Comparison of ENCODE assay signal across 28 cellular contexts in the genomic region with DNA sequence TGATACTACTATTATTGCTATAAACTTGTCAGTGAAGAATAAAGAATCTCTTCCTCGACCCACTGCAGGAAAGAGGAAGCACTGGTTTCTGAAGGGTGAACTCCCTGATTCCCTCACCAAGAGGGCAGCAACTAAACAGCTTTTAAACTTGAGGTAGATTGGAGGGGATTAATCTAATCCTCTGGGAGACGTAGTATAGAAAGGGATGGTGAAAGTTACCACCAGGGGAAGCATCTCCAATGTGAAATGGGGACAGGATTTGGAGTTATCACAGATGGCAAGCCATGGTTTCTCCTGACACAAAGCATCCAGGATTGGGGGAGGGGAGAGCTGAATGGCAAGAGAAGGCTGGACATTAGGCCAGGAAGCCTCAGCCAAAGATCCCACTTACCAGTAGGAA.
"Had no signal": no experiment of that assay in that cellular context is flagged by ENCODE, and none has a peak within 500 bp of the region (broad histone marks: within the 10 kb centered on the region; RNA-seq: fewer than 3 reads in every experiment).

No MANE protein-coding gene starts in this region.

- H3K4me3 ChIP-seq: adrenal gland, body of pancreas, breast epithelium had no signal

- DNase-seq: activated CD4-positive, alpha-beta T cell treated with anti-CD3 and anti-CD28 coated beads for 36 hours; activated CD4-positive, alpha-beta T cell treated with anti-CD3 and anti-CD28 coated beads, Interleukin-2, amount 10 ng/mL, durations not matched to agents 7 days and 5 days; activated CD4-positive, alpha-beta T cell treated with anti-CD3 and anti-CD28 coated beads, Interleukin-2, amount 50 U/mL, for 48 hours; activated CD8-positive, alpha-beta T cell treated with anti-CD3 and anti-CD28 coated beads, Interleukin-2, amount 10 ng/mL, durations not matched to agents 7 days and 5 days; activated gamma-delta T cell; activated naive CD4-positive, alpha-beta T cell treated with anti-CD3 and anti-CD28 coated beads for 36 hours; activated T-cell treated with anti-CD3 and anti-CD28 coated beads, Interleukin-2, amount 50 U/mL, for 24 hours; adrenal gland; body of pancreas; Karpas-422; KBM-7; NCI-H1048; NCI-H1105 treated with DMSO at 0.1 percent for 48 hours; NCI-H1436; NCI-H1694 treated with DMSO at 0.1 percent for 48 hours; NCI-H2029; NCI-H2107; NCI-H2171; NCI-H510A; NCI-H69; NK-92 treated with Interleukin-12 subunit alpha and Interleukin-12 subunit beta, amount 100 ng/mL, for 24 hours; OCI-M1; Right ventricle myocardium superior; SW 1271; T-helper 1 cell; T-helper 2 cell; T-helper 9 cell had no signal
